1 cellular context compared by ENCODE assay signal in the genomic region with DNA sequence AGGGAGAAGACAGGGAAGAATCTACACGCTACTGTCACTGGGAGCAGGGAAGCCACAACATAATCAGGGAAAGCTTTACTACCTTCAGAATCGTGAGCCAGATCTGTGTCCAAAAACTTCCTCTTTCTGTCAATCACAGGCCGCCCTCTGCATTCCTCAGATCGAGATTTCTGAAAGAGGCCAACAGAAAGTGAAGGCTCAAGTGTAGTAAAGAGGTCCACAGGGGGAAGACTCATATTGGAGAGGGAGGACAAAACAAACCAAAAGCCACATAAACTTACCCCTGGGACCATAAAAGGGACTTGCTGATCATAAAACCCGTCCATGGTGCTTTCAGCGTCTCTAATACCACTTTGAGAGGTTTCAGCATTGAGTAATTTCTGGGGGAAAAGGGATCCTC.
TF ChIP-seq lines count a peak whose summit lies in the region.

No MANE protein-coding gene starts in this region.

TF ChIP-seq in HEK293, 187 proteins besides CTCF, POLR2A, EP300 and RAD21 (continued from another document and continues in another):
- TF ChIP-seq, protein P1, sequence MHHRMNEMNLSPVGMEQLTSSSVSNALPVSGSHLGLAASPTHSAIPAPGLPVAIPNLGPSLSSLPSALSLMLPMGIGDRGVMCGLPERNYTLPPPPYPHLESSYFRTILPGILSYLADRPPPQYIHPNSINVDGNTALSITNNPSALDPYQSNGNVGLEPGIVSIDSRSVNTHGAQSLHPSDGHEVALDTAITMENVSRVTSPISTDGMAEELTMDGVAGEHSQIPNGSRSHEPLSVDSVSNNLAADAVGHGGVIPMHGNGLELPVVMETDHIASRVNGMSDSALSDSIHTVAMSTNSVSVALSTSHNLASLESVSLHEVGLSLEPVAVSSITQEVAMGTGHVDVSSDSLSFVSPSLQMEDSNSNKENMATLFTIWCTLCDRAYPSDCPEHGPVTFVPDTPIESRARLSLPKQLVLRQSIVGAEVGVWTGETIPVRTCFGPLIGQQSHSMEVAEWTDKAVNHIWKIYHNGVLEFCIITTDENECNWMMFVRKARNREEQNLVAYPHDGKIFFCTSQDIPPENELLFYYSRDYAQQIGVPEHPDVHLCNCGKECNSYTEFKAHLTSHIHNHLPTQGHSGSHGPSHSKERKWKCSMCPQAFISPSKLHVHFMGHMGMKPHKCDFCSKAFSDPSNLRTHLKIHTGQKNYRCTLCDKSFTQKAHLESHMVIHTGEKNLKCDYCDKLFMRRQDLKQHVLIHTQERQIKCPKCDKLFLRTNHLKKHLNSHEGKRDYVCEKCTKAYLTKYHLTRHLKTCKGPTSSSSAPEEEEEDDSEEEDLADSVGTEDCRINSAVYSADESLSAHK (tag by site-specific recombination; IDR thresholded peaks at IDR 0.05) = peak; percentile 84
- TF ChIP-seq, protein P2, sequence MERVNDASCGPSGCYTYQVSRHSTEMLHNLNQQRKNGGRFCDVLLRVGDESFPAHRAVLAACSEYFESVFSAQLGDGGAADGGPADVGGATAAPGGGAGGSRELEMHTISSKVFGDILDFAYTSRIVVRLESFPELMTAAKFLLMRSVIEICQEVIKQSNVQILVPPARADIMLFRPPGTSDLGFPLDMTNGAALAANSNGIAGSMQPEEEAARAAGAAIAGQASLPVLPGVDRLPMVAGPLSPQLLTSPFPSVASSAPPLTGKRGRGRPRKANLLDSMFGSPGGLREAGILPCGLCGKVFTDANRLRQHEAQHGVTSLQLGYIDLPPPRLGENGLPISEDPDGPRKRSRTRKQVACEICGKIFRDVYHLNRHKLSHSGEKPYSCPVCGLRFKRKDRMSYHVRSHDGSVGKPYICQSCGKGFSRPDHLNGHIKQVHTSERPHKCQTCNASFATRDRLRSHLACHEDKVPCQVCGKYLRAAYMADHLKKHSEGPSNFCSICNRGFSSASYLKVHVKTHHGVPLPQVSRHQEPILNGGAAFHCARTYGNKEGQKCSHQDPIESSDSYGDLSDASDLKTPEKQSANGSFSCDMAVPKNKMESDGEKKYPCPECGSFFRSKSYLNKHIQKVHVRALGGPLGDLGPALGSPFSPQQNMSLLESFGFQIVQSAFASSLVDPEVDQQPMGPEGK (tag by site-specific recombination; IDR thresholded peaks at IDR 0.05) = no peak
- TF ChIP-seq ZFP37 (tag by site-specific recombination; IDR thresholded peaks at IDR 0.05) = no peak
- peak; percentile 84 for TF ChIP-seq OSR2 (tag by site-specific recombination; IDR thresholded peaks at IDR 0.05)
- TF ChIP-seq, protein P3, sequence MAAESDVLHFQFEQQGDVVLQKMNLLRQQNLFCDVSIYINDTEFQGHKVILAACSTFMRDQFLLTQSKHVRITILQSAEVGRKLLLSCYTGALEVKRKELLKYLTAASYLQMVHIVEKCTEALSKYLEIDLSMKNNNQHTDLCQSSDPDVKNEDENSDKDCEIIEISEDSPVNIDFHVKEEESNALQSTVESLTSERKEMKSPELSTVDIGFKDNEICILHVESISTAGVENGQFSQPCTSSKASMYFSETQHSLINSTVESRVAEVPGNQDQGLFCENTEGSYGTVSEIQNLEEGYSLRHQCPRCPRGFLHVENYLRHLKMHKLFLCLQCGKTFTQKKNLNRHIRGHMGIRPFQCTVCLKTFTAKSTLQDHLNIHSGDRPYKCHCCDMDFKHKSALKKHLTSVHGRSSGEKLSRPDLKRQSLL (tag by site-specific recombination; IDR thresholded peaks at IDR 0.05) = peak; percentile 36; the same call in 1 of the 2 replicates
- TF ChIP-seq ZNF23 (tag by site-specific recombination; IDR thresholded peaks at IDR 0.05; ENCODE audit: borderline replicate concordance) = no peak
- TF ChIP-seq ZBTB48 (tag by site-specific recombination; IDR thresholded peaks at IDR 0.05) = no peak
- TF ChIP-seq ZNF155 (tag by site-specific recombination; IDR thresholded peaks at IDR 0.05) = no peak
- 0 out of 2 replicates have a peak, but pooled peaks have one; percentile 22 for TF ChIP-seq ZNF596 (tag by site-specific recombination; IDR thresholded peaks at IDR 0.05)
- TF ChIP-seq, protein P4, sequence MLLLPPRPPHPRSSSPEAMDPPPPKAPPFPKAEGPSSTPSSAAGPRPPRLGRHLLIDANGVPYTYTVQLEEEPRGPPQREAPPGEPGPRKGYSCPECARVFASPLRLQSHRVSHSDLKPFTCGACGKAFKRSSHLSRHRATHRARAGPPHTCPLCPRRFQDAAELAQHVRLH (tag by site-specific recombination; IDR thresholded peaks at IDR 0.05) = 0 out of 2 replicates have a peak, but pooled peaks have one; percentile 55
- TF ChIP-seq ZNF561 (tag by site-specific recombination; IDR thresholded peaks at IDR 0.05; ENCODE audit: borderline replicate concordance) = 0 out of 2 replicates have a peak, but pooled peaks have one; percentile 40
- TF ChIP-seq ZNF302 (tag by site-specific recombination; IDR thresholded peaks at IDR 0.05; ENCODE audit: low read depth) = no peak
- no peak for TF ChIP-seq ZBTB1 (tag by site-specific recombination; IDR thresholded peaks at IDR 0.05)
- TF ChIP-seq, protein P5, sequence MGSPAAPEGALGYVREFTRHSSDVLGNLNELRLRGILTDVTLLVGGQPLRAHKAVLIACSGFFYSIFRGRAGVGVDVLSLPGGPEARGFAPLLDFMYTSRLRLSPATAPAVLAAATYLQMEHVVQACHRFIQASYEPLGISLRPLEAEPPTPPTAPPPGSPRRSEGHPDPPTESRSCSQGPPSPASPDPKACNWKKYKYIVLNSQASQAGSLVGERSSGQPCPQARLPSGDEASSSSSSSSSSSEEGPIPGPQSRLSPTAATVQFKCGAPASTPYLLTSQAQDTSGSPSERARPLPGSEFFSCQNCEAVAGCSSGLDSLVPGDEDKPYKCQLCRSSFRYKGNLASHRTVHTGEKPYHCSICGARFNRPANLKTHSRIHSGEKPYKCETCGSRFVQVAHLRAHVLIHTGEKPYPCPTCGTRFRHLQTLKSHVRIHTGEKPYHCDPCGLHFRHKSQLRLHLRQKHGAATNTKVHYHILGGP (tag by site-specific recombination; IDR thresholded peaks at IDR 0.05) = no peak
- peak; percentile 51; the same call in 1 of the 2 replicates for TF ChIP-seq ZNF600 (tag by site-specific recombination; IDR thresholded peaks at IDR 0.05)
- no peak for TF ChIP-seq ZNF335 (tag by site-specific recombination; conservative IDR thresholded peaks at IDR 0.05)
- no peak for TF ChIP-seq EGR2 (tag by site-specific recombination; IDR thresholded peaks at IDR 0.05; ENCODE audit: low read depth)
- peak; percentile 22; the same call in 1 of the 2 replicates for TF ChIP-seq SP2 (tag by site-specific recombination; IDR thresholded peaks at IDR 0.05)
- TF ChIP-seq, protein P6, sequence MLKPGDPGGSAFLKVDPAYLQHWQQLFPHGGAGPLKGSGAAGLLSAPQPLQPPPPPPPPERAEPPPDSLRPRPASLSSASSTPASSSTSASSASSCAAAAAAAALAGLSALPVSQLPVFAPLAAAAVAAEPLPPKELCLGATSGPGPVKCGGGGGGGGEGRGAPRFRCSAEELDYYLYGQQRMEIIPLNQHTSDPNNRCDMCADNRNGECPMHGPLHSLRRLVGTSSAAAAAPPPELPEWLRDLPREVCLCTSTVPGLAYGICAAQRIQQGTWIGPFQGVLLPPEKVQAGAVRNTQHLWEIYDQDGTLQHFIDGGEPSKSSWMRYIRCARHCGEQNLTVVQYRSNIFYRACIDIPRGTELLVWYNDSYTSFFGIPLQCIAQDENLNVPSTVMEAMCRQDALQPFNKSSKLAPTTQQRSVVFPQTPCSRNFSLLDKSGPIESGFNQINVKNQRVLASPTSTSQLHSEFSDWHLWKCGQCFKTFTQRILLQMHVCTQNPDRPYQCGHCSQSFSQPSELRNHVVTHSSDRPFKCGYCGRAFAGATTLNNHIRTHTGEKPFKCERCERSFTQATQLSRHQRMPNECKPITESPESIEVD (tag by site-specific recombination; IDR thresholded peaks at IDR 0.05) = peak; percentile 99
- TF ChIP-seq, protein P7, sequence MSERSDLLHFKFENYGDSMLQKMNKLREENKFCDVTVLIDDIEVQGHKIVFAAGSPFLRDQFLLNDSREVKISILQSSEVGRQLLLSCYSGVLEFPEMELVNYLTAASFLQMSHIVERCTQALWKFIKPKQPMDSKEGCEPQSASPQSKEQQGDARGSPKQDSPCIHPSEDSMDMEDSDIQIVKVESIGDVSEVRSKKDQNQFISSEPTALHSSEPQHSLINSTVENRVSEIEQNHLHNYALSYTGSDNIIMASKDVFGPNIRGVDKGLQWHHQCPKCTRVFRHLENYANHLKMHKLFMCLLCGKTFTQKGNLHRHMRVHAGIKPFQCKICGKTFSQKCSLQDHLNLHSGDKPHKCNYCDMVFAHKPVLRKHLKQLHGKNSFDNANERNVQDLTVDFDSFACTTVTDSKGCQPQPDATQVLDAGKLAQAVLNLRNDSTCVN (tag by site-specific recombination; optimal IDR thresholded peaks at IDR 0.05) = no peak
- no peak for TF ChIP-seq ZNF560 (tag by site-specific recombination; IDR thresholded peaks at IDR 0.05; ENCODE audit: borderline replicate concordance)
- TF ChIP-seq, protein P8, sequence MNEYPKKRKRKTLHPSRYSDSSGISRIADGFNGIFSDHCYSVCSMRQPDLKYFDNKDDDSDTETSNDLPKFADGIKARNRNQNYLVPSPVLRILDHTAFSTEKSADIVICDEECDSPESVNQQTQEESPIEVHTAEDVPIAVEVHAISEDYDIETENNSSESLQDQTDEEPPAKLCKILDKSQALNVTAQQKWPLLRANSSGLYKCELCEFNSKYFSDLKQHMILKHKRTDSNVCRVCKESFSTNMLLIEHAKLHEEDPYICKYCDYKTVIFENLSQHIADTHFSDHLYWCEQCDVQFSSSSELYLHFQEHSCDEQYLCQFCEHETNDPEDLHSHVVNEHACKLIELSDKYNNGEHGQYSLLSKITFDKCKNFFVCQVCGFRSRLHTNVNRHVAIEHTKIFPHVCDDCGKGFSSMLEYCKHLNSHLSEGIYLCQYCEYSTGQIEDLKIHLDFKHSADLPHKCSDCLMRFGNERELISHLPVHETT (tag by site-specific recombination; IDR thresholded peaks at IDR 0.05) = peak; percentile 66; the same call in 1 of the 2 replicates
- TF ChIP-seq MZF1 (tag by site-specific recombination; IDR thresholded peaks at IDR 0.05; ENCODE audit: borderline replicate concordance) = peak; percentile 56; the same call in 1 of the 2 replicates
- TF ChIP-seq, protein P9, sequence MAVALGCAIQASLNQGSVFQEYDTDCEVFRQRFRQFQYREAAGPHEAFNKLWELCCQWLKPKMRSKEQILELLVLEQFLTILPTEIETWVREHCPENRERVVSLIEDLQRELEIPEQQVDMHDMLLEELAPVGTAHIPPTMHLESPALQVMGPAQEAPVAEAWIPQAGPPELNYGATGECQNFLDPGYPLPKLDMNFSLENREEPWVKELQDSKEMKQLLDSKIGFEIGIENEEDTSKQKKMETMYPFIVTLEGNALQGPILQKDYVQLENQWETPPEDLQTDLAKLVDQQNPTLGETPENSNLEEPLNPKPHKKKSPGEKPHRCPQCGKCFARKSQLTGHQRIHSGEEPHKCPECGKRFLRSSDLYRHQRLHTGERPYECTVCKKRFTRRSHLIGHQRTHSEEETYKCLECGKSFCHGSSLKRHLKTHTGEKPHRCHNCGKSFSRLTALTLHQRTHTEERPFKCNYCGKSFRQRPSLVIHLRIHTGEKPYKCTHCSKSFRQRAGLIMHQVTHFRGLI (tag by site-specific recombination; IDR thresholded peaks at IDR 0.05) = peak; percentile 37; the same call in 1 of the 2 replicates
- TF ChIP-seq ZEB2 (tag by site-specific recombination; IDR thresholded peaks at IDR 0.05) = peak; percentile 36; the same call in 1 of the 2 replicates
- no peak for TF ChIP-seq ZNF623 (tag by site-specific recombination; IDR thresholded peaks at IDR 0.05)
- no peak for TF ChIP-seq ZBTB7A (tag by site-specific recombination; IDR thresholded peaks at IDR 0.05; ENCODE audit: low read depth)
- TF ChIP-seq, protein P10, sequence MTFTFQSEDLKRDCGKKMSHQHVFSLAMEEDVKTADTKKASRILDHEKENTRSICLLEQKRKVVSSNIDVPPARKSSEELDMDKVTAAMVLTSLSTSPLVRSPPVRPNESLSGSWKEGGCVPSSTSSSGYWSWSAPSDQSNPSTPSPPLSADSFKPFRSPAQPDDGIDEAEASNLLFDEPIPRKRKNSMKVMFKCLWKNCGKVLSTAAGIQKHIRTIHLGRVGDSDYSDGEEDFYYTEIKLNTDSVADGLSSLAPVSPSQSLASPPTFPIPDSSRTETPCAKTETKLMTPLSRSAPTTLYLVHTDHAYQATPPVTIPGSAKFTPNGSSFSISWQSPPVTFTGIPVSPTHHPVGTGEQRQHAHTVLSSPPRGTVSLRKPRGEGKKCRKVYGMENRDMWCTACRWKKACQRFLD (tag by site-specific recombination; IDR thresholded peaks at IDR 0.05) = no peak
- TF ChIP-seq GFI1B (tag by site-specific recombination; IDR thresholded peaks at IDR 0.05) = peak; percentile 83
- no peak for TF ChIP-seq BCL11A (tag by site-specific recombination; IDR thresholded peaks at IDR 0.05; ENCODE audit: low read depth)
- TF ChIP-seq ZNF629 (tag by site-specific recombination; IDR thresholded peaks at IDR 0.05) = peak; percentile 67
- no peak for TF ChIP-seq SCRT1 (tag by site-specific recombination; IDR thresholded peaks at IDR 0.05; ENCODE audit: borderline replicate concordance)
- TF ChIP-seq ZNF670 (tag by site-specific recombination; IDR thresholded peaks at IDR 0.05; ENCODE audit: low read depth) = no peak
- TF ChIP-seq IKZF3 (tag by site-specific recombination; IDR thresholded peaks at IDR 0.05) = peak; percentile 94
- TF ChIP-seq ZNF366 (tag by site-specific recombination; conservative IDR thresholded peaks at IDR 0.05) = peak; percentile 71
- TF ChIP-seq, protein P11, sequence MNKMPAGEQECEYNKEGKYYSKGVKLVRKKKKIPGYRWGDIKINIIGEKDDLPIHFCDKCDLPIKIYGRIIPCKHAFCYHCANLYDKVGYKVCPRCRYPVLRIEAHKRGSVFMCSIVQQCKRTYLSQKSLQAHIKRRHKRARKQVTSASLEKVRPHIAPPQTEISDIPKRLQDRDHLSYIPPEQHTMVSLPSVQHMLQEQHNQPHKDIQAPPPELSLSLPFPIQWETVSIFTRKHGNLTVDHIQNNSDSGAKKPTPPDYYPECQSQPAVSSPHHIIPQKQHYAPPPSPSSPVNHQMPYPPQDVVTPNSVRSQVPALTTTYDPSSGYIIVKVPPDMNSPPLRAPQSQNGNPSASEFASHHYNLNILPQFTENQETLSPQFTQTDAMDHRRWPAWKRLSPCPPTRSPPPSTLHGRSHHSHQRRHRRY (tag by site-specific recombination; IDR thresholded peaks at IDR 0.05) = no peak
- no peak for TF ChIP-seq ZNF169 (tag by site-specific recombination; IDR thresholded peaks at IDR 0.05)
- TF ChIP-seq, protein P12, sequence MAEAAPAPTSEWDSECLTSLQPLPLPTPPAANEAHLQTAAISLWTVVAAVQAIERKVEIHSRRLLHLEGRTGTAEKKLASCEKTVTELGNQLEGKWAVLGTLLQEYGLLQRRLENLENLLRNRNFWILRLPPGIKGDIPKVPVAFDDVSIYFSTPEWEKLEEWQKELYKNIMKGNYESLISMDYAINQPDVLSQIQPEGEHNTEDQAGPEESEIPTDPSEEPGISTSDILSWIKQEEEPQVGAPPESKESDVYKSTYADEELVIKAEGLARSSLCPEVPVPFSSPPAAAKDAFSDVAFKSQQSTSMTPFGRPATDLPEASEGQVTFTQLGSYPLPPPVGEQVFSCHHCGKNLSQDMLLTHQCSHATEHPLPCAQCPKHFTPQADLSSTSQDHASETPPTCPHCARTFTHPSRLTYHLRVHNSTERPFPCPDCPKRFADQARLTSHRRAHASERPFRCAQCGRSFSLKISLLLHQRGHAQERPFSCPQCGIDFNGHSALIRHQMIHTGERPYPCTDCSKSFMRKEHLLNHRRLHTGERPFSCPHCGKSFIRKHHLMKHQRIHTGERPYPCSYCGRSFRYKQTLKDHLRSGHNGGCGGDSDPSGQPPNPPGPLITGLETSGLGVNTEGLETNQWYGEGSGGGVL (tag by site-specific recombination; IDR thresholded peaks at IDR 0.05) = 0 out of 2 replicates have a peak, but pooled peaks have one; percentile 34
- TF ChIP-seq SP7 (tag by site-specific recombination; IDR thresholded peaks at IDR 0.05) = peak; percentile 91
- TF ChIP-seq ZNF174 (tag by site-specific recombination; IDR thresholded peaks at IDR 0.05) = no peak
- no peak for TF ChIP-seq ZNF184 (tag by site-specific recombination; IDR thresholded peaks at IDR 0.05)
- peak; percentile 63; the same call in 1 of the 2 replicates for TF ChIP-seq ZNF423 (tag by site-specific recombination; IDR thresholded peaks at IDR 0.05)
